ENCODE assay signal across 8 cellular contexts in the genomic region with DNA sequence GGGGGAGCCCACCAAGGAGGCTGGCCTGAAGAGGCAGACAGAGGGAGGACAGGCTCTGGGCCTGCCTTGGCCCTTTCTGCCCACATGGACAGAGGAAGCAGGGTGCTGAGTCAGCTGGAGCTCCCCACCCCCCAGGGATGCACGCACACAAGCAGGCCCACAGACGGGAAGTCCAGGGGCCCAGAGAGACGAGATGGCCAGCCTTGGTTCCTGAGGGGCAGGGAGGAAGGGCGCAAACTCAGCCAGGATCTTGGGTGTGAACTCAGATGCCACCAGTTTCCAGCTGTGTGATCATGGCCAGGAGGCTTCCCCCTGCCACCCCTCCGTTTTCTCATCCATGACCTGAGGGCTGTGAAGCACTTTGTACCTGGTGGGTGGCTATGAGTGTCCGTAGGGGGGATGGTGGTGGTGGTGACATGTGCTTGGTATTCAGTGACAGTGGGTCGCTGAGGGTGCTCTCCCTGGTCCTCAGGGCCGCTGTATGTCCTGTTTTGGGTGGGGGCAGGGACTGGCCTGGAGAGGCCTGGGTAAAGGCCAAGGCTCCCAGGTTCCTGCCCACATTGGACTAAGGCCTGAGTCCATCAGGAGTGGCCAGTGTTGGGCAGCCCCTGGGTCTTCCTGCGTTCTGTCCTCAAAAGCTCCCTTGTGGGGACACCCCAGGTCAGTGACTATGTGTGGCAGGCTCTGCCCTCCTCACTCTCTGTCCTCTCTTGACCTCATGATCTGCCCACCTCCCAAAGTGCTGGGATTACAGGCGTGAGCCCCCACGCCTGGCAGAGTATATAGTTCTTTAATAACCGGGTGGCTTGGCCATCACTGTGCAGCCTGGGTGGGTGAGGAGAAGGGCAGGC. TPM values are rescaled to one million over a fixed set of nuclear protein-coding genes. Genes with fewer than 3 reads are reported as not detected.
DNase-seq lines count a peak whose midpoint lies in the region; ATAC-seq and TF ChIP-seq lines count a peak whose summit lies in the region.

No MANE protein-coding gene starts in this region.

- H3K27ac ChIP-seq in ascending aorta = peak overlapping the region; percentile 47 to 61
- H3K27ac ChIP-seq in layer of hippocampus (ENCODE audit: low read depth, low read length) = peak overlapping the region; percentile 58
- peak overlapping the region in 1 of 2 donors; percentile 43 for H3K27ac ChIP-seq in thoracic aorta

- TF ChIP-seq CTCF in ascending aorta (IDR thresholded peaks at IDR 0.05) (no peak), thoracic aorta (IDR thresholded peaks at IDR 0.05) (no peak)

- DNase-seq in activated T-cell treated with anti-CD3 and anti-CD28 coated beads, Interleukin-2, amount 50 U/mL, for 4 hours = no peak
- no peak for DNase-seq in activated T-cell treated with anti-CD3 and anti-CD28 coated beads, Interleukin-2, amount 50 U/mL, for 1 hour
- DNase-seq in ascending aorta (ENCODE audit: low spot score in 2 of 2) = peak; percentile 17 to 79
- DNase-seq in thoracic aorta (ENCODE audit: low spot score) = no peak
- no peak for DNase-seq in germinal center (ENCODE audit: low spot score)

- H3K4me3 Mint-ChIP-seq in activated T-cell treated with anti-CD3 and anti-CD28 coated beads, Interleukin-2, amount 50 U/mL, for 4 hours = peak overlapping the region; percentile 48

- H3K36me3 Mint-ChIP-seq in activated T-cell treated with anti-CD3 and anti-CD28 coated beads, Interleukin-2, amount 50 U/mL, for 4 hours (ENCODE audit: insufficient read depth) = no peaks in the 10 kb centered on the region

- H3K4me1 ChIP-seq in ascending aorta = peaks cover 11 to 18% of the 10 kb centered on the region in 2 donors
- H3K4me1 ChIP-seq in thoracic aorta (ENCODE audit: control insufficient read depth in 1 of 2, low read depth in 2 of 2) = peaks cover 11 to 28% of the 10 kb centered on the region in 2 donors

- H3K27me3 ChIP-seq in ascending aorta (no peaks in the 10 kb centered on the region), layer of hippocampus (ENCODE audit: control insufficient read depth, insufficient read depth, low read length) (no peaks in the 10 kb centered on the region), thoracic aorta (replicated peaks; ENCODE audit: insufficient read depth) (no peaks in the 10 kb centered on the region)

- intact Hi-C loops in ascending aorta (cut with DNase I) = loop anchor here (5.0 kb wide), 1 partner anchor 47 kb away; a partner anchor contains a TSS

- H3K36me3 ChIP-seq in ascending aorta = no peaks in the 10 kb centered on the region
- H3K36me3 ChIP-seq in thoracic aorta = no peaks in the 10 kb centered on the region

- ATAC-seq in activated T-cell treated with anti-CD3 and anti-CD28 coated beads, Interleukin-2, amount 50 U/mL, for 4 hours = no peak
- ATAC-seq in thoracic aorta (ENCODE audit: insufficient number of reproducible peaks, low FRiP score, low read depth) (no peak), HG03469 (IDR thresholded peaks at IDR 0.05; ENCODE audit: unreplicated experiment) (no peak), GM19023 (IDR thresholded peaks at IDR 0.05; ENCODE audit: unreplicated experiment) (no peak)

- peaks cover 51% of the 10 kb centered on the region for H3K4me1 Mint-ChIP-seq in activated T-cell treated with anti-CD3 and anti-CD28 coated beads, Interleukin-2, amount 50 U/mL, for 4 hours (ENCODE audit: low read depth)

- no peak overlapping the region for H3K4me3 ChIP-seq in ascending aorta
- H3K4me3 ChIP-seq in thoracic aorta = peak overlapping the region; percentile 86

- no peaks in the 10 kb centered on the region for H3K9me3 ChIP-seq in ascending aorta
- no peaks in the 10 kb centered on the region for H3K9me3 ChIP-seq in thoracic aorta

- no peaks in the 10 kb centered on the region for H3K27me3 Mint-ChIP-seq in activated T-cell treated with anti-CD3 and anti-CD28 coated beads, Interleukin-2, amount 50 U/mL, for 4 hours (ENCODE audit: low read depth)

- no peaks in the 10 kb centered on the region for H3K9me3 Mint-ChIP-seq in activated T-cell treated with anti-CD3 and anti-CD28 coated beads, Interleukin-2, amount 50 U/mL, for 4 hours

RNA-seq across cellular contexts. Expression of a gene that starts 2.0 kb away (rescaled TPM):
- 10 to 100 TPM; 72.2 to 77.9 (median 76.7) TPM for total RNA-seq in activated T-cell treated with anti-CD3 and anti-CD28 coated beads, Interleukin-2, amount 50 U/mL, for 4 hours
- total RNA-seq in ascending aorta (70.6 TPM), thoracic aorta (10 to 100 TPM; 56.0 to 61.7 TPM)

RNA-seq across cellular contexts. Expression of a gene that starts 38.8 kb away (rescaled TPM):
- 100 to 1,000 TPM in 2 of 3 donors, 10 to 100 TPM in 1; 95.4 to 116 (median 101) TPM for total RNA-seq in activated T-cell treated with anti-CD3 and anti-CD28 coated beads, Interleukin-2, amount 50 U/mL, for 4 hours
- 65.6 TPM for total RNA-seq in ascending aorta
- total RNA-seq in thoracic aorta = 10 to 100 TPM; 67.3 to 84.8 TPM

RNA-seq across cellular contexts. Expression of a gene that starts 48.7 kb away (rescaled TPM):
- 100 to 1,000 TPM; 147 to 175 (median 153) TPM for total RNA-seq in activated T-cell treated with anti-CD3 and anti-CD28 coated beads, Interleukin-2, amount 50 U/mL, for 4 hours
- 261 TPM for total RNA-seq in ascending aorta
- total RNA-seq in thoracic aorta = 100 to 1,000 TPM; 256 to 338 TPM

Comparison
In these comparisons a context has a peak if more than half of its experiments do, and no peak if none do; other contexts are left out.
1. DNase-seq: peak in ascending aorta (2 of 2); none in activated T-cell treated with anti-CD3 and anti-CD28 coated beads, Interleukin-2, amount 50 U/mL, for 4 hours (single experiment), activated T-cell treated with anti-CD3 and anti-CD28 coated beads, Interleukin-2, amount 50 U/mL, for 1 hour (single experiment), thoracic aorta (single experiment) and germinal center (single experiment).